Comparison of ENCODE assay signal across 21 cellular contexts in the genomic region with DNA sequence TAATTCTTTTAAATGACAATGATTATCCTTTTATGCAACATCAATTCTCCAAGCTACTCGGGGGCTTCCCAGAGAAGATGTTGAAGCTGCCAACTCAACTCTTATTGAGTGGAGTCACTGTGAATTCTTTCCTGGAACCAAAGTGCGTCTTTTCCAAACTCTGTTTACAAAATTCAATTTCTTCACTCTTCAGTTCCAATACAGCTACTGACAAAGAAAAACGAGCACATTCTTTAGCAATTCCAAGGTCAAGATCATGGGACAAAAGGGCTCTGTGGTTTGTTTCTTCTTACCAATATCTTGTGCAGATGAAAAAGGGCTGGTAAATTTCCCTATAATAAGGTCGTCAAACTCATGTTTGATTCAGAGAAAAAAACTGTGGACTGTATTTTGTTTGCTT.
DNase-seq lines count a peak whose midpoint lies in the region; ATAC-seq, FAIRE-seq and TF ChIP-seq lines count a peak whose summit lies in the region.
"Had no signal": no experiment of that assay in that cellular context is flagged by ENCODE, and none has a peak within 500 bp of the region (broad histone marks: within the 10 kb centered on the region; RNA-seq: fewer than 3 reads in every experiment).

No MANE protein-coding gene starts in this region.

- no peak overlapping the region for H3K14ac ChIP-seq in H1 (ENCODE audit: insufficient read length)

- H3K23ac ChIP-seq in H1 (ENCODE audit: insufficient read length): no peak overlapping the region

- CTCF ChIA-PET in H1 (lab: Charles Lee; ENCODE audit: partially characterized antibody): interaction anchor here (0.7 to 2.9 kb wide), 2 partner anchors 10 to 208 kb away, joined by 3 to 10 read pairs; no protein-coding TSS in a partner anchor

- peak; percentile 57 for ATAC-seq in left ventricle myocardium superior
- no peak for ATAC-seq in GM18858 (IDR thresholded peaks at IDR 0.05; ENCODE audit: unreplicated experiment)
- ATAC-seq: A549; activated T-cell treated with anti-CD3 and anti-CD28 coated beads, Interleukin-2, amount 50 U/mL, for 4 hours had no signal

- no peak overlapping the region for H2BK20ac ChIP-seq in H1 (ENCODE audit: low read length)

- TF ChIP-seq POLR2A in H1 (IDR thresholded peaks at IDR 0.05; ENCODE audit: control extremely low read depth in 1 of 2, low read depth in 2 of 2, low read length in 2 of 2) (no peak), sigmoid colon (IDR thresholded peaks at IDR 0.05) (no peak)

- no peaks in the 10 kb centered on the region for H3K79me2 ChIP-seq in ACC112 (ENCODE audit: control insufficient read depth, insufficient read depth, low read length, unreplicated experiment)
- H3K79me2 ChIP-seq in H1 (ENCODE audit: control insufficient read depth in 1 of 2, insufficient read depth in 2 of 2, low read length in 2 of 2): no peaks in the 10 kb centered on the region

- H2AK5ac ChIP-seq in H1 (ENCODE audit: low read depth, low read length): no peak overlapping the region

- H4K5ac ChIP-seq in H1 (ENCODE audit: insufficient read length, low read depth, low read length): no peak overlapping the region

- H3K4me3 Mint-ChIP-seq in progenitor cell of endocrine pancreas (ENCODE audit: low read depth): no peak overlapping the region
- H3K4me3 Mint-ChIP-seq: activated CD4-positive, alpha-beta memory T cell treated with anti-CD3 and anti-CD28 coated beads, Interleukin-2, amount 10 ng/mL, durations not matched to agents 7 days and 5 days; activated naive CD4-positive, alpha-beta T cell treated with anti-CD3 and anti-CD28 coated beads, Interleukin-2, amount 50 U/mL, for 24 hours; activated T-cell treated with anti-CD3 and anti-CD28 coated beads, Interleukin-2, amount 50 U/mL, for 4 hours; T-helper 1 cell treated with Interleukin-12 subunit alpha and Interleukin-12 subunit beta and Interleukin-4 antibody, amounts not matched to agents 30 μg/mL and 1 μg/mL, for 36 hours had no signal

- no peaks in the 10 kb centered on the region for H3K4me1 Mint-ChIP-seq in progenitor cell of endocrine pancreas (ENCODE audit: low read depth)
- H3K4me1 Mint-ChIP-seq: activated CD4-positive, alpha-beta memory T cell treated with anti-CD3 and anti-CD28 coated beads, Interleukin-2, amount 10 ng/mL, durations not matched to agents 7 days and 5 days; activated naive CD4-positive, alpha-beta T cell treated with anti-CD3 and anti-CD28 coated beads, Interleukin-2, amount 50 U/mL, for 24 hours had no signal

- H3K36me3 ChIP-seq in ACC112 (ENCODE audit: insufficient read depth, low read length) (no peaks in the 10 kb centered on the region), H1 (ENCODE audit: control insufficient read depth in 2 of 4, insufficient read depth in 4 of 4, low read length in 3 of 4) (no peaks in the 10 kb centered on the region), sigmoid colon (no peaks in the 10 kb centered on the region)
- H3K36me3 ChIP-seq: cardiac muscle cell, tibial artery had no signal

- no peak overlapping the region for H3K9ac ChIP-seq in H1 (replicated peaks in 1 of 4; ENCODE audit: extremely low read depth in 1 of 4, low read depth in 3 of 4, low read length in 3 of 4)

- H3K9me3 ChIP-seq in H1 (ENCODE audit: insufficient read depth in 2 of 2, low read depth in 1 of 2, low read length in 1 of 2): no peaks in the 10 kb centered on the region
- H3K9me3 ChIP-seq in sigmoid colon: no peaks in the 10 kb centered on the region
- H3K9me3 ChIP-seq: A549, tibial artery had no signal

- H3K9me3 Mint-ChIP-seq in progenitor cell of endocrine pancreas (ENCODE audit: low read depth): no peaks in the 10 kb centered on the region
- H3K9me3 Mint-ChIP-seq: activated CD4-positive, alpha-beta memory T cell treated with anti-CD3 and anti-CD28 coated beads, Interleukin-2, amount 10 ng/mL, durations not matched to agents 7 days and 5 days; activated naive CD4-positive, alpha-beta T cell treated with anti-CD3 and anti-CD28 coated beads, Interleukin-2, amount 50 U/mL, for 24 hours; activated T-cell treated with anti-CD3 and anti-CD28 coated beads, Interleukin-2, amount 50 U/mL, for 4 hours; T-helper 1 cell treated with Interleukin-12 subunit alpha and Interleukin-12 subunit beta and Interleukin-4 antibody, amounts not matched to agents 30 μg/mL and 1 μg/mL, for 36 hours had no signal

- H3K27me3 ChIP-seq in ACC112 (ENCODE audit: insufficient read depth, low read length): no peaks in the 10 kb centered on the region
- no peaks in the 10 kb centered on the region for H3K27me3 ChIP-seq in H1 (replicated peaks in 1 of 4; ENCODE audit: control insufficient read depth in 3 of 4, extremely low read depth in 1 of 4, insufficient read depth in 3 of 4, low read length in 3 of 4)
- no peaks in the 10 kb centered on the region for H3K27me3 ChIP-seq in sigmoid colon
- H3K27me3 ChIP-seq: cardiac muscle cell, tibial artery had no signal

- H3K27me3 Mint-ChIP-seq in progenitor cell of endocrine pancreas: peaks cover 24% of the 10 kb centered on the region

- no peak overlapping the region for H2BK5ac ChIP-seq in H1 (ENCODE audit: low read depth, low read length)

- no peaks in the 10 kb centered on the region for H4K20me1 ChIP-seq in H1 (replicated peaks in 1 of 2; ENCODE audit: control insufficient read depth in 1 of 2, insufficient read depth in 2 of 2, low read length in 2 of 2)

- H3K4me3 ChIP-seq in ACC112 (ENCODE audit: low read depth, low read length): peak overlapping the region; percentile 43; the same call in 1 of the 2 replicates
- H3K4me3 ChIP-seq in H1 (ENCODE audit: extremely low read depth in 1 of 4, insufficient read depth in 2 of 4, low read depth in 3 of 4, low read length in 4 of 4): no peak overlapping the region
- H3K4me3 ChIP-seq in sigmoid colon: no peak overlapping the region
- H3K4me3 ChIP-seq: A549, cardiac muscle cell, smooth muscle cell, tibial artery had no signal

- H4K91ac ChIP-seq in H1 (replicated peaks; ENCODE audit: insufficient read length, low read length): no peak overlapping the region

- no peak overlapping the region for H2BK15ac ChIP-seq in H1 (ENCODE audit: low read length)

- peak overlapping the region; percentile 68 for H2AFZ ChIP-seq in ACC112 (ENCODE audit: low read length, unreplicated experiment)
- peak overlapping the region; percentile 2; the same call in 1 of the 2 replicates for H2AFZ ChIP-seq in H1 (ENCODE audit: low read length)

- no peak overlapping the region for H3K27ac Mint-ChIP-seq in progenitor cell of endocrine pancreas
- H3K27ac Mint-ChIP-seq: activated CD4-positive, alpha-beta memory T cell treated with anti-CD3 and anti-CD28 coated beads, Interleukin-2, amount 10 ng/mL, durations not matched to agents 7 days and 5 days; activated naive CD4-positive, alpha-beta T cell treated with anti-CD3 and anti-CD28 coated beads, Interleukin-2, amount 50 U/mL, for 24 hours; T-helper 1 cell treated with Interleukin-12 subunit alpha and Interleukin-12 subunit beta and Interleukin-4 antibody, amounts not matched to agents 30 μg/mL and 1 μg/mL, for 36 hours had no signal

- no peak overlapping the region for H3K4me2 ChIP-seq in H1 (ENCODE audit: insufficient read depth in 1 of 2, low read depth in 2 of 2, low read length in 2 of 2)
- H3K4me2 ChIP-seq: A549, smooth muscle cell had no signal

- H3K4ac ChIP-seq in H1 (replicated peaks; ENCODE audit: insufficient read length, low read depth, low read length): no peak overlapping the region

- H2BK120ac ChIP-seq in H1 (replicated peaks; ENCODE audit: low read depth, low read length): no peak overlapping the region

- H3K56ac ChIP-seq in H1 (replicated peaks; ENCODE audit: insufficient read length, low read depth, low read length): no peak overlapping the region

- H4K8ac ChIP-seq in H1 (ENCODE audit: extremely low read depth, insufficient read depth, low read length): no peak overlapping the region

- no peaks in the 10 kb centered on the region for H3K36me3 Mint-ChIP-seq in progenitor cell of endocrine pancreas (ENCODE audit: insufficient read depth)
- H3K36me3 Mint-ChIP-seq: activated naive CD4-positive, alpha-beta T cell treated with anti-CD3 and anti-CD28 coated beads, Interleukin-2, amount 50 U/mL, for 24 hours had no signal

- no peak for FAIRE-seq in H1 (lab: Jason Lieb, UNC)
- FAIRE-seq: A549, HTR-8/SVneo had no signal

- POLR2A ChIA-PET in H1 (lab: Charles Lee; ENCODE audit: partially characterized antibody): no interaction called here

- no peak for TF ChIP-seq RAD21 in H1 (IDR thresholded peaks at IDR 0.05 in 1 of 2, conservative IDR thresholded peaks at IDR 0.05 in 1 of 2; ENCODE audit: low read depth in 2 of 2, low read length in 2 of 2)

- H3K79me1 ChIP-seq in H1 (ENCODE audit: low read depth, low read length): no peaks in the 10 kb centered on the region

- TF ChIP-seq EP300 in H1 (IDR thresholded peaks at IDR 0.05; ENCODE audit: borderline replicate concordance in 1 of 2, low read depth in 2 of 2, low read length in 2 of 2): no peak
- peak in 2 of 4 donors; percentile 18 to 36 for TF ChIP-seq EP300 in sigmoid colon (IDR thresholded peaks at IDR 0.05)

- 85% methylated on average over 4 of the region's 4 CpGs; no CpG with 5 or more reads in 1 of the 2 experiments for WGBS in H1 (ENCODE audit: extremely low coverage in 1 of 2, insufficient coverage in 1 of 2, insufficient read length in 1 of 2, insufficient replicate concordance in 2 of 2, low coverage in 1 of 2, low lambda C conversion rate in 2 of 2, missing lambda C conversion rate in 1 of 2), 2 experiments
- WGBS in sigmoid colon, 2 donors: 63 to 64% methylated on average over 4 of the region's 4 CpGs

- H2BK12ac ChIP-seq in H1 (ENCODE audit: low read depth, low read length): no peak overlapping the region

- no peak for TF ChIP-seq CTCF in H1 (IDR thresholded peaks at IDR 0.05; ENCODE audit: control extremely low read depth in 1 of 3, insufficient read depth in 1 of 3, low read depth in 1 of 3, low read length in 3 of 3)
- TF ChIP-seq CTCF in sigmoid colon (IDR thresholded peaks at IDR 0.05): no peak
- TF ChIP-seq CTCF in progenitor cell of endocrine pancreas (IDR thresholded peaks at IDR 0.05; ENCODE audit: unreplicated experiment): no peak

- peaks cover 32% of the 10 kb centered on the region for H3K4me1 ChIP-seq in ACC112 (ENCODE audit: control insufficient read depth, insufficient read depth, low read length, unreplicated experiment)
- H3K4me1 ChIP-seq in H1 (replicated peaks in 1 of 4; ENCODE audit: control insufficient read depth in 3 of 4, insufficient read depth in 4 of 4, low read length in 3 of 4): no peaks in the 10 kb centered on the region; a peak in 1 of 7 replicates
- H3K4me1 ChIP-seq in sigmoid colon: peaks cover 0 to 8% (median 0%) of the 10 kb centered on the region in 4 donors
- H3K4me1 ChIP-seq: A549 had no signal

- H3K23me2 ChIP-seq in H1 (ENCODE audit: low read depth, low read length): no peaks in the 10 kb centered on the region

- DNase-seq in H1 (ENCODE audit: low read depth in 1 of 2, low spot score in 2 of 2) (no peak), left ventricle myocardium superior (no peak), sigmoid colon (no peak), progenitor cell of endocrine pancreas (ENCODE audit: low spot score, unreplicated experiment) (no peak), mesenteric fat pad (ENCODE audit: low spot score) (no peak)
- DNase-seq in stimulated activated CD4-positive, alpha-beta T cell treated with anti-CD3 and anti-CD28 coated beads, Interleukin-12 subunit alpha, Interleukin-12 subunit beta, amount 100 ng/mL, for 4 hours: no peak
- DNase-seq: activated CD4-positive, alpha-beta memory T cell treated with anti-CD3 and anti-CD28 coated beads, Interleukin-2, amount 10 ng/mL, durations not matched to agents 7 days and 5 days; activated T-cell treated with anti-CD3 and anti-CD28 coated beads, Interleukin-2, amount 50 U/mL, for 4 hours; erythroblast; GDM1; NCI-H526 treated with DMSO at 0.1 percent for 48 hours; stimulated activated CD4-positive, alpha-beta T cell treated with anti-CD3 and anti-CD28 coated beads, Interleukin-4, amount 100 ng/mL, for 4 hours; tibial artery had no signal

- H3K27ac ChIP-seq in ACC112 (ENCODE audit: low read depth, low read length): peak overlapping the region; percentile 57
- H3K27ac ChIP-seq in H1 (ENCODE audit: low read depth, low read length): no peak overlapping the region
- H3K27ac ChIP-seq in sigmoid colon: peak overlapping the region in 3 of 4 donors; percentile 28 to 68 (median 29)
- H3K27ac ChIP-seq: A549, cardiac muscle cell, tibial artery had no signal

- H3K18ac ChIP-seq in H1 (ENCODE audit: extremely low read depth, low read length): no peak overlapping the region

- intact Hi-C loops in left ventricle myocardium superior (cut with micrococcal nuclease): no loop called here
- intact Hi-C loops in sigmoid colon (cut with DNase I): no loop called here
